In genomic region chr10:96577037-96577436, GRCh38 we compare ENCODE assay signal across 26 cellular contexts. TPM values are rescaled to one million over a fixed set of nuclear protein-coding genes. Genes with fewer than 3 reads are reported as not detected.
DNase-seq lines count a peak whose midpoint lies in the region; ATAC-seq and TF ChIP-seq lines count a peak whose summit lies in the region.
"Had no signal": no experiment of that assay in that cellular context is flagged by ENCODE, and none has a peak within 500 bp of the region (broad histone marks: within the 10 kb centered on the region; RNA-seq: fewer than 3 reads in every experiment).

No MANE protein-coding gene starts in this region.

- H4K20me1 ChIP-seq in DOHH2 (ENCODE audit: control insufficient read depth, insufficient read depth, low read depth, low read length) (peaks cover 11% of the 10 kb centered on the region), hepatocyte (ENCODE audit: insufficient read depth, poor library complexity, severe bottlenecking) (peaks cover 93% of the 10 kb centered on the region), MM.1S (ENCODE audit: insufficient read depth, low read length) (peaks cover 46% of the 10 kb centered on the region)

- TF ChIP-seq CTCF in DOHH2 (IDR thresholded peaks at IDR 0.05; ENCODE audit: low read depth, low read length, poor library complexity, severe bottlenecking) (no peak), hepatocyte (IDR thresholded peaks at IDR 0.05; ENCODE audit: poor library complexity) (no peak), stomach (IDR thresholded peaks at IDR 0.05) (no peak), MM.1S (IDR thresholded peaks at IDR 0.05; ENCODE audit: low read length) (no peak)

- peak overlapping the region; percentile 85 for H3K27ac Mint-ChIP-seq in T-helper 17 cell
- H3K27ac Mint-ChIP-seq: activated CD4-positive, alpha-beta T cell treated with anti-CD3 and anti-CD28 coated beads, Interleukin-2, amount 10 ng/mL, durations not matched to agents 24 days and 14 days; CD4-positive, CD25-positive, alpha-beta regulatory T cell; T-helper 1 cell treated with Interleukin-12 subunit alpha and Interleukin-12 subunit beta and Interleukin-4 antibody, amounts not matched to agents 30 μg/mL and 1 μg/mL, for 36 hours had no signal

- intact Hi-C loops in stomach (cut with DNase I; ENCODE audit: low total_unique reads) = no loop called here

- H3K36me3 Mint-ChIP-seq in T-helper 17 cell (ENCODE audit: low read depth) = peaks cover 4% of the 10 kb centered on the region

- H2AFZ ChIP-seq in hepatocyte = no peak overlapping the region
- no peak overlapping the region for H2AFZ ChIP-seq in MM.1S (ENCODE audit: low read length)

- H3K27me3 Mint-ChIP-seq in T-helper 17 cell = no peaks in the 10 kb centered on the region
- H3K27me3 Mint-ChIP-seq: activated CD4-positive, alpha-beta T cell treated with anti-CD3 and anti-CD28 coated beads, Interleukin-2, amount 10 ng/mL, durations not matched to agents 24 days and 14 days; CD4-positive, CD25-positive, alpha-beta regulatory T cell; naive thymus-derived CD8-positive, alpha-beta T cell had no signal

- H3K4me3 Mint-ChIP-seq in T-helper 17 cell = no peak overlapping the region
- H3K4me3 Mint-ChIP-seq: activated CD4-positive, alpha-beta T cell treated with anti-CD3 and anti-CD28 coated beads, Interleukin-2, amount 10 ng/mL, durations not matched to agents 24 days and 14 days; activated T-cell treated with anti-CD3 and anti-CD28 coated beads, Interleukin-2, amount 50 U/mL, for 4 hours; T-helper 1 cell treated with Interleukin-12 subunit alpha and Interleukin-12 subunit beta and Interleukin-4 antibody, amounts not matched to agents 30 μg/mL and 1 μg/mL, for 36 hours had no signal

- no peak for DNase-seq in T-helper 17 cell
- no peak for DNase-seq in hepatocyte (ENCODE audit: low spot score)
- DNase-seq in stomach = no peak
- DNase-seq in GOT3 (lab: John Stamatoyannopoulos, UW) = no peak
- no peak for DNase-seq in MM.1S
- DNase-seq: activated CD4-positive, alpha-beta T cell treated with anti-CD3 and anti-CD28 coated beads, Interleukin-2, amount 10 ng/mL, durations not matched to agents 24 days and 14 days; activated naive CD4-positive, alpha-beta T cell treated with Interleukin-2 at 50 U/mL for 16 hours; activated T-cell treated with anti-CD3 and anti-CD28 coated beads, Interleukin-2, amount 50 U/mL, for 4 hours; adrenal gland; brain microvascular endothelial cell; CD4-positive, CD25-positive, alpha-beta regulatory T cell; GF-D8; Karpas-422; kidney glomerular epithelial cell; mesenchymal stem cell; naive thymus-derived CD8-positive, alpha-beta T cell; NCI-H1048; NCI-H187; NCI-H526; occipital lobe; stimulated activated CD4-positive, alpha-beta T cell treated with anti-CD3 and anti-CD28 coated beads, Interleukin-1b, Interleukin-23, amount 100 ng/mL, for 48 hours had no signal

- WGBS in hepatocyte (ENCODE audit: low lambda C conversion rate, missing lambda C conversion rate) = 96% methylated on average over 1 of the region's 1 CpG
- 27 to 60% (median 41%) methylated on average over 1 of the region's 1 CpG for WGBS in stomach, 5 donors

- H3K4me1 ChIP-seq in DOHH2 (ENCODE audit: control insufficient read depth, low read length) (peaks cover 25% of the 10 kb centered on the region), hepatocyte (ENCODE audit: insufficient read depth) (peaks cover 16% of the 10 kb centered on the region), stomach (peaks cover 44 to 91% (median 70%) of the 10 kb centered on the region in 4 donors), MM.1S (ENCODE audit: low read length) (0 out of 2 replicates have a peak, but pooled peaks cover 4% of the 10 kb centered on the region)

- peaks cover 40% of the 10 kb centered on the region for H3K4me1 Mint-ChIP-seq in T-helper 17 cell

- H3K9me2 ChIP-seq in DOHH2 (replicated peaks; ENCODE audit: control insufficient read depth, low read length) (no peaks in the 10 kb centered on the region), hepatocyte (replicated peaks; ENCODE audit: insufficient read depth) (no peaks in the 10 kb centered on the region), MM.1S (replicated peaks; ENCODE audit: insufficient read depth, low read length) (no peaks in the 10 kb centered on the region)

- H3K4me2 ChIP-seq in DOHH2 (ENCODE audit: low read length) (peak overlapping the region; percentile 10; the same call in 1 of the 2 replicates), hepatocyte (peak overlapping the region; percentile 5), MM.1S (ENCODE audit: low read depth, low read length) (no peak overlapping the region)

- H3K27me3 ChIP-seq in DOHH2 (ENCODE audit: control insufficient read depth, low read length) (no peaks in the 10 kb centered on the region), hepatocyte (no peaks in the 10 kb centered on the region), stomach (no peaks in the 10 kb centered on the region), MM.1S (replicated peaks; ENCODE audit: insufficient read depth, low read length) (no peaks in the 10 kb centered on the region)
- H3K27me3 ChIP-seq: adrenal gland, brain microvascular endothelial cell had no signal

- no peak overlapping the region for H3K9ac ChIP-seq in MM.1S (ENCODE audit: low read length)

- H3K36me3 ChIP-seq in DOHH2 (ENCODE audit: control insufficient read depth, low read length) (peaks cover 43% of the 10 kb centered on the region), hepatocyte (replicated peaks; ENCODE audit: insufficient read depth, low read depth) (no peaks in the 10 kb centered on the region), stomach (peaks cover 0 to 25% (median 14%) of the 10 kb centered on the region in 4 donors), MM.1S (replicated peaks; ENCODE audit: insufficient read depth, low read length) (no peaks in the 10 kb centered on the region; the same call in 1 of the 2 replicates)
- H3K36me3 ChIP-seq: brain microvascular endothelial cell had no signal

- H3K9me3 ChIP-seq in DOHH2 (ENCODE audit: control insufficient read depth, insufficient read depth, low read length) (no peaks in the 10 kb centered on the region), T-helper 17 cell (ENCODE audit: control insufficient read depth, low read length, poor library complexity, severe bottlenecking) (no peaks in the 10 kb centered on the region), hepatocyte (ENCODE audit: low read depth) (no peaks in the 10 kb centered on the region), stomach (no peaks in the 10 kb centered on the region), MM.1S (replicated peaks; ENCODE audit: insufficient read depth, low read length) (no peaks in the 10 kb centered on the region)
- H3K9me3 ChIP-seq: adrenal gland had no signal

- ATAC-seq in T-helper 17 cell (no peak), HG03457 (IDR thresholded peaks at IDR 0.05; ENCODE audit: unreplicated experiment) (no peak)
- ATAC-seq: activated T-cell treated with anti-CD3 and anti-CD28 coated beads, Interleukin-2, amount 50 U/mL, for 4 hours; naive thymus-derived CD8-positive, alpha-beta T cell had no signal

- H3F3A ChIP-seq in DOHH2 (ENCODE audit: control insufficient read depth, insufficient read depth) = no peaks in the 10 kb centered on the region
- no peaks in the 10 kb centered on the region for H3F3A ChIP-seq in MM.1S (ENCODE audit: insufficient read depth, low read length)

- TF ChIP-seq EP300 in stomach (IDR thresholded peaks at IDR 0.05) = no peak

- H3K79me2 ChIP-seq in DOHH2 (ENCODE audit: control insufficient read depth, low read length) (peaks cover 99% of the 10 kb centered on the region), hepatocyte (peaks cover 98% of the 10 kb centered on the region), MM.1S (ENCODE audit: low read length) (peaks cover 90% of the 10 kb centered on the region)

- no peak for TF ChIP-seq POLR2A in stomach (IDR thresholded peaks at IDR 0.05)

- H3K4me3 ChIP-seq in DOHH2 (ENCODE audit: low read length) (no peak overlapping the region), hepatocyte (no peak overlapping the region), stomach (no peak overlapping the region), MM.1S (ENCODE audit: low read length) (no peak overlapping the region)
- H3K4me3 ChIP-seq: adrenal gland, skin epidermis had no signal

- H3K27ac ChIP-seq in DOHH2 (ENCODE audit: low read depth, low read length) (no peak overlapping the region), hepatocyte (peak overlapping the region; percentile 47), stomach (peak overlapping the region in 4 of 5 donors; percentile 2 to 72 (median 38)), MM.1S (ENCODE audit: low read length) (no peak overlapping the region)
- H3K27ac ChIP-seq: adrenal gland, brain microvascular endothelial cell, RWPE1, skin epidermis had no signal

RNA-seq across cellular contexts. Expression of gene TM9SF3, which starts 9.8 kb away (rescaled TPM):
- total RNA-seq in T-helper 17 cell (10 to 100 TPM; 94.3 to 94.5 TPM), hepatocyte (158 and 186 TPM in 2 replicates), stomach (100 to 1,000 TPM in 3 of 5 donors, 10 to 100 TPM in 2; 69.4 to 343 (median 122) TPM)
- polyA plus RNA-seq in hepatocyte (128 and 141 TPM in 2 replicates), stomach (10 to 100 TPM; 28.6 to 33.6 (median 32.3) TPM)

Comparison
In these comparisons a context has a peak if more than half of its experiments do, and no peak if none do; other contexts are left out.
1. H3K27ac ChIP-seq: peak in hepatocyte (single experiment) and stomach (4 of 5); none in DOHH2 (single experiment) and MM.1S (single experiment).